ENCODE assay signal across 34 cellular contexts in genomic region chr20:44725852-44726251, GRCh38. TPM values are rescaled to one million over a fixed set of nuclear protein-coding genes. Genes with fewer than 3 reads are reported as not detected.
"Had no signal": no experiment of that assay in that cellular context is flagged by ENCODE, and none has a peak within 500 bp of the region (broad histone marks: within the 10 kb centered on the region; RNA-seq: fewer than 3 reads in every experiment).

No MANE protein-coding gene starts in this region.

- FAIRE-seq: endothelial cell of umbilical vein, islet of Langerhans had no signal

- H3K27ac Mint-ChIP-seq: mesothelial cell of epicardium; natural killer cell treated with Interleukin-12 subunit alpha and Interleukin-12 subunit beta and Interleukin-15 and Interleukin-18, amount 100 ng/mL, for 72 hours; progenitor cell of endocrine pancreas; type B pancreatic cell had no signal

- H3K27me3 ChIP-seq: gastrocnemius medialis, heart right ventricle, neutrophil, suprapubic skin had no signal

- H3K4me2 ChIP-seq: smooth muscle cell had no signal

- H3K9me3 ChIP-seq: gastrocnemius medialis, heart right ventricle, left lung, mucosa of descending colon, neutrophil, suprapubic skin had no signal

- H3K27me3 Mint-ChIP-seq: stimulated activated naive CD8-positive, alpha-beta T cell treated with anti-CD3 and anti-CD28 coated beads, Interleukin-15, amount 100 ng/mL, for 72 hours; type B pancreatic cell had no signal

- H3K4me1 ChIP-seq: parathyroid adenoma had no signal

- H3K79me2 ChIP-seq: parathyroid adenoma had no signal

- H3K9me3 Mint-ChIP-seq: naive B cell; natural killer cell treated with Interleukin-12 subunit alpha and Interleukin-12 subunit beta and Interleukin-15 and Interleukin-18, amount 100 ng/mL, for 72 hours; neural crest cell; stimulated activated naive CD8-positive, alpha-beta T cell treated with anti-CD3 and anti-CD28 coated beads, Interleukin-15, amount 100 ng/mL, for 72 hours; type B pancreatic cell had no signal

- DNase-seq: dermis blood vessel endothelial cell; effector memory CD4-positive, alpha-beta T cell; erythroblast; foreskin fibroblast; gastrocnemius medialis; heart right ventricle; hippocampal formation; left cardiac atrium; left lung; mesenchymal stem cell; mucosa of descending colon; naive B cell; stimulated activated CD4-positive, alpha-beta T cell treated with anti-CD3 and anti-CD28 coated beads, Interleukin-12 subunit alpha, Interleukin-12 subunit beta, amount 100 ng/mL, for 4 hours; stimulated activated CD4-positive, alpha-beta T cell treated with anti-CD3 and anti-CD28 coated beads, Interleukin-1b, Interleukin-23, amount 100 ng/mL, for 48 hours; stimulated activated CD4-positive, alpha-beta T cell treated with anti-CD3 and anti-CD28 coated beads, Interleukin-4, amount 100 ng/mL, for 1 hour; stimulated activated CD8-positive, alpha-beta memory T cell treated with anti-CD3 and anti-CD28 coated beads, Interleukin-4, amount 100 ng/mL, for 48 hours; stimulated activated naive CD4-positive, alpha-beta T cell; stimulated activated naive CD8-positive, alpha-beta T cell treated with anti-CD3 and anti-CD28 coated beads, Interleukin-15, amount 100 ng/mL, for 72 hours had no signal

- H3K4me3 Mint-ChIP-seq: mesothelial cell of epicardium; naive B cell; natural killer cell treated with Interleukin-12 subunit alpha and Interleukin-12 subunit beta and Interleukin-15 and Interleukin-18, amount 100 ng/mL, for 72 hours; neural crest cell; stimulated activated naive CD8-positive, alpha-beta T cell treated with anti-CD3 and anti-CD28 coated beads, Interleukin-15, amount 100 ng/mL, for 72 hours; type B pancreatic cell had no signal

- H2AFZ ChIP-seq: parathyroid adenoma had no signal

- H3K4me3 ChIP-seq: coronary artery, gastrocnemius medialis, heart right ventricle, left lung, mucosa of descending colon, smooth muscle cell, suprapubic skin had no signal

- H3K36me3 ChIP-seq: gastrocnemius medialis, heart right ventricle, left lung, neutrophil, suprapubic skin had no signal

- H3K9ac ChIP-seq: parathyroid adenoma had no signal

- H3K27ac ChIP-seq: gastrocnemius medialis, heart right ventricle, left lung, neutrophil, parathyroid adenoma, suprapubic skin had no signal

- ATAC-seq: gastrocnemius medialis; heart right ventricle; left cardiac atrium; left lung; mucosa of descending colon; natural killer cell treated with Interleukin-12 subunit alpha and Interleukin-12 subunit beta and Interleukin-15 and Interleukin-18, amount 100 ng/mL, for 72 hours; sciatic nerve; stimulated activated naive CD8-positive, alpha-beta T cell treated with anti-CD3 and anti-CD28 coated beads, Interleukin-15, amount 100 ng/mL, for 72 hours had no signal

- H3K36me3 Mint-ChIP-seq: mesothelial cell of epicardium; naive B cell; natural killer cell treated with Interleukin-12 subunit alpha and Interleukin-12 subunit beta and Interleukin-15 and Interleukin-18, amount 100 ng/mL, for 72 hours; type B pancreatic cell had no signal

RNA-seq across cellular contexts. Expression of gene CCN5, which starts 10.7 kb away (rescaled TPM):
- total RNA-seq: dermis blood vessel endothelial cell; endothelial cell of umbilical vein; kidney epithelial cell; lung microvascular endothelial cell; mesothelial cell of epicardium; natural killer cell treated with Interleukin-12 subunit alpha and Interleukin-12 subunit beta and Interleukin-15 and Interleukin-18, amount 100 ng/mL, for 72 hours; neural crest cell; progenitor cell of endocrine pancreas; smooth muscle cell; urinary bladder had no signal
- polyA plus RNA-seq: smooth muscle cell had no signal

RNA-seq across cellular contexts. Expression of gene KCNK15, which starts 19.8 kb away (rescaled TPM):
- total RNA-seq: endothelial cell of umbilical vein, lung microvascular endothelial cell, neural crest cell had no signal
